7 cellular contexts compared by ENCODE assay signal in the genomic region with DNA sequence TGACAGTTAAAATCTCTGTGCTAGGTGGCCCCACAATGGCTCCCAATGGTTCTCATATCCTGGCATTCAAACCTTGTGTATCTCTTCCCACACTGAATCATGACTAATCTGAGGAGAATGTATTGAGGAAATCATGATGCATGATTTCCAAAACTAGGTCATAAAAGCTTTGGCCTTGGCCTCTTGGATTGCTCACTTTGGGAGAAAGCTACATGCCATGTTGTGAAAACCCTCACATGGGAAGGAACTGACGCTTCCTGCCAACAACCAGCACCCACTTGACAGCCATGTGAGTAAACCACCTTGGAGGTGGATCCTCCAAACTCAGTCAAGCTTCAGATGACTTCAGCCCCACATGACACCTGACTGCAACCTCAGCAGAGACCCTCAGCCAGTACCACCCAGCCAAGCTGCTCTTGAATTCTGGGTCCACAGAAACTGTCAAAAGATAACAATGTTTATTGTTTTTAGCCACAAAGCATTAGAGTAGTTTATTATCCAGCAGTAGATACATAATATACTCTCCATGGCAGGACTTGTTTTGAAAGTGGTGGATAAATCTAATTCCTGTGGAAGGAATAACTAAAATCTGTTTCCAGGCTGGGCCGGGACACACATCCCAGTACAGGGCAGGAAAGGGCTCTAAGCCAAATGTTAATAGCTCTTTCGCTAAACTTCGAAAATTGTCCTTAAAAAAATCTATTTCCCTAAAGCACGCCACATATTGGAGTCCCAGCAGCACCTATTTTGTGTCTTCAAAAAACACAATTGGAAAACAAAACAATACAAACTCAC. TPM values are rescaled to one million over a fixed set of nuclear protein-coding genes. Genes with fewer than 3 reads are reported as not detected.
A peak's percentile ranks its signal among the peaks of the same experiment; 100 is the strongest.
DNase-seq lines count a peak whose midpoint lies in the region; ATAC-seq, FAIRE-seq and TF ChIP-seq lines count a peak whose summit lies in the region.

No MANE protein-coding gene starts in this region.

- peaks cover 16% of the 10 kb centered on the region for H3K4me1 ChIP-seq in foreskin keratinocyte

- peak overlapping the region; percentile 91 for H3K4me3 Mint-ChIP-seq in T-helper 17 cell

- DNase-seq in H54 (ENCODE audit: insufficient read length, low spot score) (peak; percentile 59), T-helper 17 cell (no peak), foreskin keratinocyte (peak; percentile 98 to 99), skeletal muscle cell (ENCODE audit: low read depth) (peak; percentile 95), NCI-H2196 treated with DMSO at 0.1 percent for 48 hours (lab: John Stamatoyannopoulos, UW; ENCODE audit: unreplicated experiment) (no peak)

- H3K4me1 Mint-ChIP-seq in T-helper 17 cell = peaks cover 13% of the 10 kb centered on the region

- no peaks in the 10 kb centered on the region for H3K27me3 Mint-ChIP-seq in T-helper 17 cell

- no peak overlapping the region for H3K4me3 ChIP-seq in skeletal muscle cell (ENCODE audit: low read depth, low read length)

- no peak for TF ChIP-seq CTCF in foreskin keratinocyte (conservative IDR thresholded peaks at IDR 0.05)

- no peak for TF ChIP-seq POLR2A in H54 (IDR thresholded peaks at IDR 0.05; ENCODE audit: low read depth, low read length)

- H3K36me3 Mint-ChIP-seq in T-helper 17 cell (ENCODE audit: low read depth) = peaks cover 4% of the 10 kb centered on the region

- FAIRE-seq in H54 (lab: Jason Lieb, UNC) = peak; percentile 97

- no peaks in the 10 kb centered on the region for H3K27me3 ChIP-seq in foreskin keratinocyte

- no peak overlapping the region for H3K27ac Mint-ChIP-seq in T-helper 17 cell

- H3K9me3 ChIP-seq in T-helper 17 cell (ENCODE audit: control insufficient read depth, low read length, poor library complexity, severe bottlenecking) = no peaks in the 10 kb centered on the region

- ATAC-seq in T-helper 17 cell (no peak), foreskin keratinocyte (peak; percentile 97), HG03095 (IDR thresholded peaks at IDR 0.05; ENCODE audit: unreplicated experiment) (no peak), GM18511 (IDR thresholded peaks at IDR 0.05; ENCODE audit: unreplicated experiment) (no peak)

- no peak overlapping the region for H3K27ac ChIP-seq in foreskin keratinocyte

RNA-seq across cellular contexts. Expression of a gene that starts 1.0 kb away (rescaled TPM):
- 1 to 10 TPM in 1 of 2 donors, under 1 TPM in 1; 0.94 to 2.5 TPM for total RNA-seq in T-helper 17 cell
- total RNA-seq in foreskin keratinocyte = 1.1 and 1.3 TPM in 2 replicates
- 0.34 and 0.40 TPM in 2 replicates for polyA plus RNA-seq in foreskin keratinocyte

RNA-seq across cellular contexts. Expression of a gene that starts 19.9 kb away (rescaled TPM):
- total RNA-seq in T-helper 17 cell (10 to 100 TPM; 16.6 to 17.1 TPM), foreskin keratinocyte (10.8 and 11.0 TPM in 2 replicates)
- polyA plus RNA-seq in foreskin keratinocyte = 4.3 and 4.8 TPM in 2 replicates

RNA-seq across cellular contexts. Expression of a gene that starts 27.9 kb away (rescaled TPM):
- 1 to 10 TPM; 5.0 to 8.4 TPM for total RNA-seq in T-helper 17 cell
- total RNA-seq in foreskin keratinocyte = 5.2 and 6.2 TPM in 2 replicates
- 1.1 and 1.3 TPM in 2 replicates for polyA plus RNA-seq in foreskin keratinocyte

RNA-seq across cellular contexts. Expression of a gene that starts 47.7 kb away (rescaled TPM):
- total RNA-seq in T-helper 17 cell = 1,000 to 10,000 TPM; 2,732 to 3,433 TPM
- 926 and 984 TPM in 2 replicates for total RNA-seq in foreskin keratinocyte
- 1,179 and 1,288 TPM in 2 replicates for polyA plus RNA-seq in foreskin keratinocyte

Comparison
In these comparisons a context has a peak if more than half of its experiments do, and no peak if none do; other contexts are left out.
1. DNase-seq: peak in H54 (single experiment), foreskin keratinocyte (2 of 2) and skeletal muscle cell (single experiment); none in T-helper 17 cell (0 of 3) and NCI-H2196 treated with DMSO at 0.1 percent for 48 hours (single experiment).